25 cellular contexts compared by ENCODE assay signal in genomic region chr6:52691718-52692117, GRCh38. TPM values are rescaled to one million over a fixed set of nuclear protein-coding genes. Genes with fewer than 3 reads are reported as not detected.
DNase-seq lines count a peak whose midpoint lies in the region; ATAC-seq, FAIRE-seq and TF ChIP-seq lines count a peak whose summit lies in the region.
"Had no signal": no experiment of that assay in that cellular context is flagged by ENCODE, and none has a peak within 500 bp of the region (broad histone marks: within the 10 kb centered on the region; RNA-seq: fewer than 3 reads in every experiment).

No MANE protein-coding gene starts in this region.

- no peak overlapping the region for H3K4me2 ChIP-seq in A549
- H3K4me2 ChIP-seq: SK-N-SH had no signal

- TF ChIP-seq EP300 in A549 (IDR thresholded peaks at IDR 0.05), result no peak

- CTCF ChIA-PET in A549 (lab: Yijun Ruan, JAX), result interaction anchor here (1.4 kb wide), 1 partner anchor 40 kb away, joined by 3 read pairs; no protein-coding TSS in a partner anchor
- CTCF ChIA-PET in activated CD4-positive, alpha-beta memory T cell treated with anti-CD3 and anti-CD28 coated beads, Interleukin-2, amount 10 ng/mL, durations not matched to agents 7 days and 5 days (lab: Charles Lee), result no interaction called here

- POLR2A ChIA-PET in A549 (lab: Yijun Ruan, JAX), result no interaction called here
- POLR2A ChIA-PET in activated CD4-positive, alpha-beta memory T cell treated with anti-CD3 and anti-CD28 coated beads, Interleukin-2, amount 10 ng/mL, durations not matched to agents 7 days and 5 days (lab: Charles Lee), result no interaction called here

- TF ChIP-seq POLR2A in A549 (IDR thresholded peaks at IDR 0.05; ENCODE audit: low read length), result no peak

- no peaks in the 10 kb centered on the region for H3K4me1 ChIP-seq in A549
- peaks cover 11% of the 10 kb centered on the region for H3K4me1 ChIP-seq in adipocyte (ENCODE audit: control insufficient read depth, insufficient read depth, low read length)
- H3K4me1 ChIP-seq in foreskin keratinocyte, result no peaks in the 10 kb centered on the region
- H3K4me1 ChIP-seq: gastrocnemius medialis, right atrium auricular region, suprapubic skin, vagina had no signal

- no peaks in the 10 kb centered on the region for H3K36me3 ChIP-seq in adipocyte (ENCODE audit: control insufficient read depth, insufficient read depth, low read length, severe bottlenecking)
- H3K36me3 ChIP-seq: gastrocnemius medialis, right atrium auricular region, suprapubic skin, vagina, WERI-Rb-1 had no signal

- H3K36me3 Mint-ChIP-seq in activated CD4-positive, alpha-beta memory T cell treated with anti-CD3 and anti-CD28 coated beads, Interleukin-2, amount 10 ng/mL, durations not matched to agents 7 days and 5 days (ENCODE audit: low read depth), result no peaks in the 10 kb centered on the region
- H3K36me3 Mint-ChIP-seq: CD8-positive, alpha-beta T cell had no signal

- no peak overlapping the region for H3K27ac Mint-ChIP-seq in activated CD4-positive, alpha-beta memory T cell treated with anti-CD3 and anti-CD28 coated beads, Interleukin-2, amount 10 ng/mL, durations not matched to agents 7 days and 5 days
- H3K27ac Mint-ChIP-seq: activated naive CD8-positive, alpha-beta T cell treated with anti-CD3 and anti-CD28 coated beads, Interleukin-2, amount 10 ng/mL, durations not matched to agents 7 days and 5 days; CD8-positive, alpha-beta T cell; dendritic cell treated with granulocyte-macrophage colony-stimulating factor and Interleukin-4, amounts not matched to agents 40 ng/mL and 50 ng/mL, for 4 days; H9 had no signal

- no peak for ATAC-seq in A549
- no peak for ATAC-seq in foreskin keratinocyte
- ATAC-seq: CD8-positive, alpha-beta T cell; gastrocnemius medialis had no signal

- TF ChIP-seq CTCF in A549 (IDR thresholded peaks at IDR 0.05), result 0 out of 3 replicates have a peak, but pooled peaks have one; percentile 8
- TF ChIP-seq CTCF in foreskin keratinocyte (conservative IDR thresholded peaks at IDR 0.05), result peak; percentile 19

- no peaks in the 10 kb centered on the region for H3K4me1 Mint-ChIP-seq in activated CD4-positive, alpha-beta memory T cell treated with anti-CD3 and anti-CD28 coated beads, Interleukin-2, amount 10 ng/mL, durations not matched to agents 7 days and 5 days
- H3K4me1 Mint-ChIP-seq: activated naive CD8-positive, alpha-beta T cell treated with anti-CD3 and anti-CD28 coated beads, Interleukin-2, amount 10 ng/mL, durations not matched to agents 7 days and 5 days; H9 had no signal

- TF ChIP-seq RAD21 in A549 (conservative IDR thresholded peaks at IDR 0.05 in 1 of 2, IDR thresholded peaks at IDR 0.05 in 1 of 2), result 0 out of 5 replicates have a peak, but pooled peaks of 1 of the 2 experiments have one; percentile 14

- no peak for FAIRE-seq in A549 (lab: Jason Lieb, UNC)
- FAIRE-seq: kidney, RCC 7860 had no signal

- no peaks in the 10 kb centered on the region for H3K9me3 Mint-ChIP-seq in activated CD4-positive, alpha-beta memory T cell treated with anti-CD3 and anti-CD28 coated beads, Interleukin-2, amount 10 ng/mL, durations not matched to agents 7 days and 5 days
- H3K9me3 Mint-ChIP-seq: CD8-positive, alpha-beta T cell had no signal

- no peak overlapping the region for H3K4me3 Mint-ChIP-seq in activated CD4-positive, alpha-beta memory T cell treated with anti-CD3 and anti-CD28 coated beads, Interleukin-2, amount 10 ng/mL, durations not matched to agents 7 days and 5 days
- H3K4me3 Mint-ChIP-seq: activated naive CD8-positive, alpha-beta T cell treated with anti-CD3 and anti-CD28 coated beads, Interleukin-2, amount 10 ng/mL, durations not matched to agents 7 days and 5 days; CD8-positive, alpha-beta T cell; dendritic cell treated with granulocyte-macrophage colony-stimulating factor and Interleukin-4, amounts not matched to agents 40 ng/mL and 50 ng/mL, for 4 days; H9 had no signal

- 88% methylated on average over 2 of the region's 2 CpGs for whole genome bisulfite sequencing in A549 (ENCODE audit: missing lambda C conversion rate)

- H3K9me3 ChIP-seq in A549, result no peaks in the 10 kb centered on the region
- no peaks in the 10 kb centered on the region for H3K9me3 ChIP-seq in adipocyte (ENCODE audit: control insufficient read depth, low read length)
- H3K9me3 ChIP-seq: gastrocnemius medialis, right atrium auricular region, SK-N-SH, suprapubic skin, vagina had no signal

- DNase-seq in A549 (ENCODE audit: low read depth in 1 of 2, low spot score in 1 of 2), result no peak
- DNase-seq in HCEC 1CT, result peak; percentile 10
- peak; percentile 40 for DNase-seq in adipocyte (ENCODE audit: low read depth)
- DNase-seq in foreskin keratinocyte, result no peak
- no peak for DNase-seq in activated CD4-positive, alpha-beta memory T cell treated with anti-CD3 and anti-CD28 coated beads, Interleukin-2, amount 10 ng/mL, durations not matched to agents 7 days and 5 days
- no peak for DNase-seq in DMS153 treated with DMSO at 0.1 percent for 48 hours (lab: John Stamatoyannopoulos, UW; ENCODE audit: unreplicated experiment)
- DNase-seq in stimulated activated CD4-positive, alpha-beta T cell treated with anti-CD3 and anti-CD28 coated beads, Interleukin-2, amount 100 ng/mL, for 24 hours, result no peak
- DNase-seq in hypothalamus (lab: John Stamatoyannopoulos, UW), result no peak
- DNase-seq: activated CD4-positive, alpha-beta T cell treated with anti-CD3 and anti-CD28 coated beads, Interleukin-2, amount 50 U/mL, for 1 hour; activated CD8-positive, alpha-beta memory T cell treated with anti-CD3 and anti-CD28 coated beads, Interleukin-2, amount 50 U/mL, for 48 hours; activated naive CD8-positive, alpha-beta T cell treated with anti-CD3 and anti-CD28 coated beads, Interleukin-2, amount 10 ng/mL, durations not matched to agents 7 days and 5 days; CD8-positive, alpha-beta T cell; DMS79 treated with DMSO at 0.1 percent for 48 hours; gastrocnemius medialis; H9; kidney; nucleus accumbens; SK-N-SH; stimulated activated CD4-positive, alpha-beta T cell treated with anti-CD3 and anti-CD28 coated beads, Interleukin-15, amount 100 ng/mL, for 24 hours; WERI-Rb-1 had no signal

- no peak overlapping the region for H3K9ac ChIP-seq in adipocyte (ENCODE audit: low read length)
- H3K9ac ChIP-seq: SK-N-SH had no signal

- H3K4me3 ChIP-seq in A549 (no peak overlapping the region), adipocyte (ENCODE audit: low read length) (no peak overlapping the region)
- H3K4me3 ChIP-seq: gastrocnemius medialis, right atrium auricular region, suprapubic skin, vagina had no signal

- peaks cover 5% of the 10 kb centered on the region for H3K27me3 Mint-ChIP-seq in activated CD4-positive, alpha-beta memory T cell treated with anti-CD3 and anti-CD28 coated beads, Interleukin-2, amount 10 ng/mL, durations not matched to agents 7 days and 5 days

- H3K27ac ChIP-seq in A549 (no peak overlapping the region), foreskin keratinocyte (no peak overlapping the region)
- H3K27ac ChIP-seq: gastrocnemius medialis, right atrium auricular region, suprapubic skin, vagina, WERI-Rb-1 had no signal

- H3K27me3 ChIP-seq in adipocyte (replicated peaks; ENCODE audit: control insufficient read depth, insufficient read depth, low read length) (no peaks in the 10 kb centered on the region), foreskin keratinocyte (no peaks in the 10 kb centered on the region)
- H3K27me3 ChIP-seq: gastrocnemius medialis, right atrium auricular region, suprapubic skin, vagina had no signal

TF ChIP-seq in A549, 52 proteins besides CTCF, POLR2A, EP300 and RAD21 (continues in another document):
- TF ChIP-seq MAZ (IDR thresholded peaks at IDR 0.05; ENCODE audit: borderline replicate concordance, low read depth, low read length) (no peak), PBX3 (IDR thresholded peaks at IDR 0.05) (no peak), ELK1 (IDR thresholded peaks at IDR 0.05; ENCODE audit: low read depth, low read length) (no peak), ZNF302 (CRISPR knock-in tag; IDR thresholded peaks at IDR 0.05) (no peak)

RNA-seq across cellular contexts. Expression of gene TMEM14A, which starts 20.8 kb away (rescaled TPM):
- 40.5 and 63.8 TPM in 2 replicates for polyA plus RNA-seq in A549 (2011; rRNA removed)
- polyA plus RNA-seq in A549 (2012; cell fraction: cytosol; rRNA removed), result 33.7 and 36.0 TPM in 2 replicates
- 11.0 and 25.6 TPM in 2 replicates for polyA plus RNA-seq in A549 (2012; cell fraction: nucleus; rRNA removed)
- 49.8 to 53.4 TPM (median 52.7 TPM) in 3 replicates for polyA plus RNA-seq in A549 (2017; fragmentation: RNase III; extraction: RNeasy Plus Mini Kit Qiagen cat#74134 plus additional on column Dnase treatment)
- polyA minus RNA-seq in A549 (2011; rRNA and poly(A)+ RNA removed), result 8.2 and 9.2 TPM in 2 replicates
- 37.2 and 40.3 TPM in 2 replicates for total RNA-seq in foreskin keratinocyte
- 39.7 and 39.9 TPM in 2 replicates for polyA plus RNA-seq in foreskin keratinocyte
- total RNA-seq in activated CD4-positive, alpha-beta memory T cell treated with anti-CD3 and anti-CD28 coated beads, Interleukin-2, amount 10 ng/mL, durations not matched to agents 7 days and 5 days, result 10 to 100 TPM; 20.9 to 23.5 TPM

Comparison
In these comparisons a context has a peak if more than half of its experiments do, and no peak if none do; other contexts are left out.
1. DNase-seq: peak in HCEC 1CT (single experiment) and adipocyte (single experiment); none in A549 (0 of 2), foreskin keratinocyte (0 of 2), activated CD4-positive, alpha-beta memory T cell treated with anti-CD3 and anti-CD28 coated beads, Interleukin-2, amount 10 ng/mL, durations not matched to agents 7 days and 5 days (single experiment), DMS153 treated with DMSO at 0.1 percent for 48 hours (single experiment), stimulated activated CD4-positive, alpha-beta T cell treated with anti-CD3 and anti-CD28 coated beads, Interleukin-2, amount 100 ng/mL, for 24 hours (0 of 2) and hypothalamus (0 of 51).